34 cellular contexts compared by ENCODE assay signal in genomic region chr5:119465640-119466039, GRCh38.
"Had no signal": no experiment of that assay in that cellular context is flagged by ENCODE, and none has a peak within 500 bp of the region (broad histone marks: within the 10 kb centered on the region; RNA-seq: fewer than 3 reads in every experiment).

No MANE protein-coding gene starts in this region.

- H3K27me3 ChIP-seq: MG63 had no signal

- DNase-seq: Karpas-422, Kasumi-1, MG63, MM.1S, MV-4-11, NCI-H1048, NCI-H1092, NCI-H1092 treated with DMSO at 0.1 percent for 48 hours, NCI-H1105, NCI-H1105 treated with DMSO at 0.1 percent for 48 hours, NCI-H1417, NCI-H1417 treated with DMSO at 0.1 percent for 48 hours, NCI-H1436, NCI-H1436 treated with DMSO at 0.1 percent for 48 hours, NCI-H146, NCI-H1694 treated with DMSO at 0.1 percent for 48 hours, NCI-H187, NCI-H187 treated with DMSO at 0.1 percent for 48 hours, NCI-H1930, NCI-H2029, NCI-H2029 treated with DMSO at 0.1 percent for 48 hours, NCI-H2081, NCI-H2081 treated with DMSO at 0.1 percent for 48 hours, NCI-H2107, NCI-H2171, NCI-H2171 treated with DMSO at 0.1 percent for 48 hours, NCI-H2227 treated with DMSO at 0.1 percent for 48 hours, NCI-H226, NCI-H345, NCI-H446, NCI-H446 treated with DMSO at 0.1 percent for 48 hours, NCI-H510A, NCI-H510A treated with DMSO at 0.1 percent for 48 hours had no signal

- H3K4me2 ChIP-seq: KMS-11 had no signal

- H3K4me3 ChIP-seq: MG63 had no signal

- H3K9ac ChIP-seq: KMS-11 had no signal

- H3K27ac ChIP-seq: KMS-11 had no signal
